12 cellular contexts compared by ENCODE assay signal in genomic region chr2:85277416-85278158, GRCh38. TPM values are rescaled to one million over a fixed set of nuclear protein-coding genes. Genes with fewer than 3 reads are reported as not detected.
A peak's percentile ranks its signal among the peaks of the same experiment; 100 is the strongest.
DNase-seq lines count a peak whose midpoint lies in the region; ATAC-seq, FAIRE-seq and TF ChIP-seq lines count a peak whose summit lies in the region.
"Had no signal": no experiment of that assay in that cellular context is flagged by ENCODE, and none has a peak within 500 bp of the region (broad histone marks: within the 10 kb centered on the region; RNA-seq: fewer than 3 reads in every experiment).

No MANE protein-coding gene starts in this region.

- no peak for TF ChIP-seq EP300 in esophagus muscularis mucosa (IDR thresholded peaks at IDR 0.05)

- H3K4me1 ChIP-seq in esophagus muscularis mucosa (peaks cover 35 to 68% (median 66%) of the 10 kb centered on the region in 4 donors), aorta (ENCODE audit: control insufficient read depth in 1 of 2, insufficient read depth in 2 of 2, low read length in 2 of 2) (peaks cover 0 to 2% of the 10 kb centered on the region in 2 donors)

- intact Hi-C loops in esophagus muscularis mucosa (cut with DNase I), result no loop called here
- intact Hi-C loops in aorta (cut with DNase I), result no loop called here

- H3K9me3 ChIP-seq in esophagus muscularis mucosa (no peaks in the 10 kb centered on the region), aorta (ENCODE audit: control insufficient read depth, low read length) (no peaks in the 10 kb centered on the region)

- H3K4me3 ChIP-seq in esophagus muscularis mucosa (peak overlapping the region; percentile 8 to 42 (median 12)), aorta (ENCODE audit: low read length in 2 of 2) (no peak overlapping the region)

- no peaks in the 10 kb centered on the region for H3K36me3 ChIP-seq in esophagus muscularis mucosa
- H3K36me3 ChIP-seq in aorta (ENCODE audit: control insufficient read depth in 1 of 2, insufficient read depth in 2 of 2, low read length in 1 of 2), result no peaks in the 10 kb centered on the region

- TF ChIP-seq POLR2A in esophagus muscularis mucosa (IDR thresholded peaks at IDR 0.05; ENCODE audit: low read depth), result no peak

- H3K27me3 ChIP-seq in esophagus muscularis mucosa (no peaks in the 10 kb centered on the region), aorta (ENCODE audit: control insufficient read depth in 1 of 2, insufficient read depth in 2 of 2, low read length in 1 of 2) (no peaks in the 10 kb centered on the region)

- H3K27ac ChIP-seq in esophagus muscularis mucosa (replicated peaks in 1 of 4) (peak overlapping the region; percentile 71 to 80 (median 79)), aorta (ENCODE audit: low read depth in 1 of 2, low read length in 2 of 2) (peak overlapping the region; percentile 69 to 83)

- TF ChIP-seq CTCF in esophagus muscularis mucosa (IDR thresholded peaks at IDR 0.05), result no peak
- TF ChIP-seq CTCF in D721Med (IDR thresholded peaks at IDR 0.05; ENCODE audit: insufficient read depth, missing control alignments), result no peak

- WGBS in esophagus muscularis mucosa, result 38% methylated on average over 15 of the region's 15 CpGs
- WGBS in aorta, 2 donors, result 27 to 29% methylated on average over 15 of the region's 15 CpGs

- peak; percentile 58 for ATAC-seq in aorta (ENCODE audit: low FRiP score)

- no peak for FAIRE-seq in D721Med (lab: Jason Lieb, UNC)
- FAIRE-seq: GM12892 had no signal

- DNase-seq in activated effector memory CD4-positive, alpha-beta T cell treated with anti-CD3 and anti-CD28 coated beads, Interleukin-2, amount 50 U/mL, for 16 hours, result peak; percentile 48
- DNase-seq in activated effector memory CD4-positive, alpha-beta T cell treated with Interleukin-2 at 50 U/mL for 16 hours, result no peak
- DNase-seq in esophagus muscularis mucosa (ENCODE audit: extremely low spot score) (no peak), myocyte (ENCODE audit: low read depth) (peak; percentile 85), aorta (peak in 1 of 2 donors; percentile 78), C1 segment of cervical spinal cord (lab: John Stamatoyannopoulos, UW) (no peak), D721Med (ENCODE audit: insufficient read length, low spot score) (no peak), amygdala (lab: John Stamatoyannopoulos, UW) (no peak)
- DNase-seq: 8988T, NCI-H2171, posterior cingulate gyrus had no signal

RNA-seq across cellular contexts. Expression of gene TGOLN2, which starts 50.2 kb away (rescaled TPM):
- 100 to 1,000 TPM; 101 to 148 (median 136) TPM for total RNA-seq in esophagus muscularis mucosa
- total RNA-seq in myocyte, result 78.3 and 88.1 TPM in 2 replicates
- 92.8 TPM for polyA plus RNA-seq in myocyte (2012)
- 100 to 1,000 TPM; 116 to 123 TPM for total RNA-seq in aorta
- polyA plus RNA-seq in aorta, result 10 to 100 TPM; 37.1 to 58.5 TPM

Comparison
In these comparisons a context has a peak if more than half of its experiments do, and no peak if none do; other contexts are left out.
1. DNase-seq: peak in activated effector memory CD4-positive, alpha-beta T cell treated with anti-CD3 and anti-CD28 coated beads, Interleukin-2, amount 50 U/mL, for 16 hours (single experiment) and myocyte (single experiment); none in activated effector memory CD4-positive, alpha-beta T cell treated with Interleukin-2 at 50 U/mL for 16 hours (single experiment), esophagus muscularis mucosa (single experiment), C1 segment of cervical spinal cord (0 of 14), D721Med (single experiment) and amygdala (0 of 56).
2. H3K4me3 ChIP-seq: peak in esophagus muscularis mucosa (4 of 4); none in aorta (0 of 2).